Comparison of ENCODE assay signal across 8 cellular contexts in genomic region chr4:30718889-30719252, GRCh38. TPM values are rescaled to one million over a fixed set of nuclear protein-coding genes. Genes with fewer than 3 reads are reported as not detected.
DNase-seq lines count a peak whose midpoint lies in the region; ATAC-seq, FAIRE-seq and TF ChIP-seq lines count a peak whose summit lies in the region.

No MANE protein-coding gene starts in this region.

- no peak overlapping the region for H4K91ac ChIP-seq in mesenchymal stem cell (ENCODE audit: low read length)

- peak; percentile 30; the same call in 1 of the 2 replicates for TF ChIP-seq CTCF in A673 (conservative IDR thresholded peaks at IDR 0.05; ENCODE audit: low read depth, low read length)
- peak; percentile 43 for TF ChIP-seq CTCF in bronchial epithelial cell (IDR thresholded peaks at IDR 0.05; ENCODE audit: insufficient read depth, low read length, severe bottlenecking)

- no peak overlapping the region for H2BK120ac ChIP-seq in mesenchymal stem cell (ENCODE audit: low read depth, low read length)

- POLR2A ChIA-PET in A673 (lab: Charles Lee; ENCODE audit: low non-redundant PET), result interaction anchor here (0.6 to 1.5 kb wide), 5 partner anchors 46 to 242 kb away, joined by 3 to 4 read pairs (median 4); no protein-coding TSS in a partner anchor

- H3K4ac ChIP-seq in mesenchymal stem cell (ENCODE audit: low read depth in 1 of 2, low read length in 2 of 2), result peak overlapping the region; percentile 40 to 49

- ATAC-seq in GM21619 (IDR thresholded peaks at IDR 0.05; ENCODE audit: unreplicated experiment) (no peak), GM18520 (IDR thresholded peaks at IDR 0.05; ENCODE audit: unreplicated experiment) (no peak), HG03457 (IDR thresholded peaks at IDR 0.05; ENCODE audit: unreplicated experiment) (no peak)

- no TSS peak for BruUV-seq in A673 (replicated peaks; lab: Mats Ljungman, UMichigan)

- H2AK5ac ChIP-seq in mesenchymal stem cell (ENCODE audit: low read length, severe bottlenecking), result no peak overlapping the region

- peak overlapping the region in 1 of 2 experiments; percentile 32 for H2BK12ac ChIP-seq in mesenchymal stem cell (ENCODE audit: low read length in 2 of 2)

- H3K9me3 ChIP-seq in A673 (ENCODE audit: low read depth, low read length, poor library complexity, severe bottlenecking), result no peaks in the 10 kb centered on the region
- H3K9me3 ChIP-seq in mesenchymal stem cell (ENCODE audit: control insufficient read depth, low read length), result no peaks in the 10 kb centered on the region

- peak overlapping the region; percentile 76 for H3K9ac ChIP-seq in mesenchymal stem cell (ENCODE audit: low read length)

- intact Hi-C loops in A673 (cut with micrococcal nuclease; ENCODE audit: unreplicated experiment), result loop anchor here (1.0 to 10.0 kb wide), 7 partner anchors 114 to 976 kb away; no protein-coding TSS in a partner anchor

- no peak overlapping the region for H3K23ac ChIP-seq in mesenchymal stem cell (ENCODE audit: low read length in 2 of 2)

- peak overlapping the region; percentile 69 to 70 for H3K18ac ChIP-seq in mesenchymal stem cell (ENCODE audit: low read depth in 1 of 2, low read length in 2 of 2)

- no peak overlapping the region for H2BK5ac ChIP-seq in mesenchymal stem cell (ENCODE audit: low read depth, low read length, poor library complexity, severe bottlenecking)

- under 1% methylated on average over 12 of the region's 12 CpGs for WGBS in mesenchymal stem cell

- H3K4me3 ChIP-seq in A673 (ENCODE audit: low read depth, low read length, poor library complexity, severe bottlenecking) (peak overlapping the region; percentile 93), bronchial epithelial cell (ENCODE audit: low read depth, low read length) (peak overlapping the region; percentile 55), mesenchymal stem cell (ENCODE audit: insufficient read depth in 1 of 2, low read depth in 1 of 2, low read length in 2 of 2) (peak overlapping the region; percentile 71 to 88)

- H4K8ac ChIP-seq in mesenchymal stem cell (ENCODE audit: low read length), result no peak overlapping the region

- CTCF ChIA-PET in A673 (lab: Charles Lee), result no interaction called here

- peaks cover 2% of the 10 kb centered on the region for H3K79me1 ChIP-seq in mesenchymal stem cell (replicated peaks; ENCODE audit: low read length, poor library complexity, severe bottlenecking)

- DNase-seq in A673 (ENCODE audit: low spot score) (peak; percentile 65), HCEC 1CT (peak; percentile 40), bronchial epithelial cell (ENCODE audit: low read depth) (peak; percentile 40), mesenchymal stem cell (peak; percentile 52)
- no peak for DNase-seq in stimulated activated CD4-positive, alpha-beta T cell treated with anti-CD3 and anti-CD28 coated beads, Interleukin-1b, Interleukin-23, amount 100 ng/mL, for 48 hours

- peak overlapping the region; percentile 100 for H3K4me2 ChIP-seq in mesenchymal stem cell (ENCODE audit: low read length, poor library complexity, severe bottlenecking)

- no peak overlapping the region for H2BK15ac ChIP-seq in mesenchymal stem cell (ENCODE audit: low read depth, poor library complexity, severe bottlenecking)

- no peak overlapping the region for H2AFZ ChIP-seq in mesenchymal stem cell (ENCODE audit: low read depth, low read length)

- no peak for FAIRE-seq in bronchial epithelial cell (lab: Jason Lieb, UNC)

- peaks cover 25% of the 10 kb centered on the region for H3K4me1 ChIP-seq in A673 (ENCODE audit: insufficient read depth, low read length, poor library complexity, severe bottlenecking)
- H3K4me1 ChIP-seq in mesenchymal stem cell (ENCODE audit: control insufficient read depth, insufficient read depth, low read depth, low read length), result peaks cover 33% of the 10 kb centered on the region

- peaks cover 19% of the 10 kb centered on the region for H3K36me3 ChIP-seq in A673 (ENCODE audit: insufficient read depth, low read length, poor library complexity, severe bottlenecking)
- H3K36me3 ChIP-seq in bronchial epithelial cell (ENCODE audit: control insufficient read depth, insufficient read depth, low read length), result no peaks in the 10 kb centered on the region
- peaks cover 0 to 2% of the 10 kb centered on the region in 2 experiments for H3K36me3 ChIP-seq in mesenchymal stem cell (ENCODE audit: control insufficient read depth in 1 of 2, insufficient read depth in 2 of 2, low read depth in 1 of 2, low read length in 2 of 2)

- no peak overlapping the region for H3K14ac ChIP-seq in mesenchymal stem cell (ENCODE audit: low read length in 2 of 2)

- peak overlapping the region; percentile 96 for H3K27ac ChIP-seq in A673 (ENCODE audit: low read depth, low read length, poor library complexity, severe bottlenecking)
- peak overlapping the region; percentile 62 for H3K27ac ChIP-seq in mesenchymal stem cell (ENCODE audit: low read length, poor library complexity, severe bottlenecking)

- H3K27me3 ChIP-seq in A673 (replicated peaks; ENCODE audit: insufficient read depth, low read depth, low read length, poor library complexity) (no peaks in the 10 kb centered on the region), bronchial epithelial cell (ENCODE audit: control insufficient read depth, insufficient read depth, low read length) (no peaks in the 10 kb centered on the region), mesenchymal stem cell (ENCODE audit: control insufficient read depth in 1 of 2, insufficient read depth in 1 of 2, low read length in 2 of 2) (peaks cover 8 to 25% of the 10 kb centered on the region in 2 experiments)

RNA-seq across cellular contexts. Expression of gene PCDH7, which starts 1.3 kb away (rescaled TPM):
- total RNA-seq in A673 (2021), result 218 and 224 TPM in 2 replicates
- 12.1 and 16.4 TPM in 2 replicates for total RNA-seq in bronchial epithelial cell
- 17.0 TPM for polyA plus RNA-seq in mesenchymal stem cell (2013, experiment 1 of 2)
- 17.7 TPM for polyA plus RNA-seq in mesenchymal stem cell (2013, experiment 2 of 2)

Comparison
In these comparisons a context has a peak if more than half of its experiments do, and no peak if none do; other contexts are left out.
1. RNA of gene PCDH7, which starts 1.3 kb away (total RNA-seq): 218 to 224 TPM in A673; 12.1 to 16.4 TPM in bronchial epithelial cell; every median in the first group is over 10 times any median in the second.
2. Peak in every context shown above with its lines, with median percentiles within 50 percentile points of each other: H3K4me3 ChIP-seq.